13 cellular contexts compared by ENCODE assay signal in genomic region chr12:100593490-100593889, GRCh38. TPM values are rescaled to one million over a fixed set of nuclear protein-coding genes. Genes with fewer than 3 reads are reported as not detected.
A peak's percentile ranks its signal among the peaks of the same experiment; 100 is the strongest.
DNase-seq lines count a peak whose midpoint lies in the region; ATAC-seq, FAIRE-seq and TF ChIP-seq lines count a peak whose summit lies in the region.
"Had no signal": no experiment of that assay in that cellular context is flagged by ENCODE, and none has a peak within 500 bp of the region (broad histone marks: within the 10 kb centered on the region; RNA-seq: fewer than 3 reads in every experiment).

No MANE protein-coding gene starts in this region.

- H3K36me3 ChIP-seq in keratinocyte (ENCODE audit: control insufficient read depth in 2 of 2, extremely low read depth in 1 of 2, insufficient read depth in 2 of 2, low read length in 2 of 2) (no peaks in the 10 kb centered on the region), skeletal muscle satellite cell (ENCODE audit: insufficient read depth, low read length) (no peaks in the 10 kb centered on the region)

- TF ChIP-seq CTCF in keratinocyte (optimal IDR thresholded peaks at IDR 0.05 in 1 of 3, IDR thresholded peaks at IDR 0.05 in 1 of 3, conservative IDR thresholded peaks at IDR 0.05 in 1 of 3; ENCODE audit: extremely low read depth in 1 of 3, insufficient read depth in 2 of 3, low read length in 3 of 3): no peak

- H4K20me1 ChIP-seq in keratinocyte (ENCODE audit: control insufficient read depth, extremely low read depth, insufficient read depth, low read length): no peaks in the 10 kb centered on the region

- no peak for ATAC-seq in HG03520 (IDR thresholded peaks at IDR 0.05; ENCODE audit: unreplicated experiment)
- no peak for ATAC-seq in HG02870 (IDR thresholded peaks at IDR 0.05; ENCODE audit: unreplicated experiment)
- ATAC-seq: body of pancreas, esophagus mucosa had no signal

- FAIRE-seq in keratinocyte (lab: Jason Lieb, UNC): no peak
- no peak for FAIRE-seq in GM19239 (lab: Jason Lieb, UNC)
- FAIRE-seq: GM18507 had no signal

- peak in 2 of 3 experiments; percentile 15 to 50 for DNase-seq in NCI-H1417 (lab: John Stamatoyannopoulos, UW)
- DNase-seq in NCI-H1417 treated with DMSO at 0.1 percent for 48 hours (lab: John Stamatoyannopoulos, UW): no peak
- DNase-seq in astrocyte of the hippocampus (ENCODE audit: low read depth, low spot score): peak; percentile 44
- DNase-seq in keratinocyte (ENCODE audit: low read depth, low spot score): no peak
- DNase-seq in GM19239 (ENCODE audit: insufficient read length, low spot score): no peak
- DNase-seq: body of pancreas, MM.1S, NCI-H510A treated with DMSO at 0.1 percent for 48 hours had no signal

- H3K9me1 ChIP-seq in keratinocyte (ENCODE audit: control insufficient read depth, extremely low read depth, insufficient read depth, low read length): no peaks in the 10 kb centered on the region

- H3K4me2 ChIP-seq in keratinocyte (ENCODE audit: control insufficient read depth, extremely low read depth, insufficient read depth, low read depth, low read length) (no peak overlapping the region), skeletal muscle satellite cell (ENCODE audit: low read length) (peak overlapping the region; percentile 77)

- no peak overlapping the region for H3K27ac ChIP-seq in keratinocyte (ENCODE audit: control insufficient read depth, insufficient read depth, low read length)
- H3K27ac ChIP-seq: body of pancreas had no signal

- H3K4me3 ChIP-seq in keratinocyte (ENCODE audit: control insufficient read depth in 2 of 3, extremely low read depth in 1 of 3, insufficient read depth in 2 of 3, low read depth in 1 of 3, low read length in 3 of 3) (no peak overlapping the region), skeletal muscle satellite cell (ENCODE audit: low read length) (peak overlapping the region; percentile 43)
- H3K4me3 ChIP-seq: body of pancreas had no signal

- H2AFZ ChIP-seq in keratinocyte (ENCODE audit: control insufficient read depth, low read length): peak overlapping the region; percentile 36

- dilution Hi-C loops in keratinocyte (cut with MboI; ENCODE audit: extremely low pct_ligation_motif_present, low sequenced_read_pairs): no loop called here

- H3K9ac ChIP-seq in keratinocyte (ENCODE audit: control insufficient read depth, extremely low read depth, insufficient read depth, low read length): no peak overlapping the region
- peak overlapping the region; percentile 65 for H3K9ac ChIP-seq in skeletal muscle satellite cell (ENCODE audit: low read depth, low read length)

- no peaks in the 10 kb centered on the region for H3K27me3 ChIP-seq in keratinocyte (ENCODE audit: control insufficient read depth, extremely low read depth, insufficient read depth, low read length)
- no peaks in the 10 kb centered on the region for H3K27me3 ChIP-seq in skeletal muscle satellite cell (ENCODE audit: control insufficient read depth, insufficient read depth, low read length)
- H3K27me3 ChIP-seq: body of pancreas had no signal

- H3K4me1 ChIP-seq in keratinocyte (ENCODE audit: control insufficient read depth, extremely low read depth, insufficient read depth, low read length): peaks cover 2% of the 10 kb centered on the region
- H3K4me1 ChIP-seq in skeletal muscle satellite cell (ENCODE audit: control insufficient read depth, insufficient read depth, low read length): peaks cover 7% of the 10 kb centered on the region
- H3K4me1 ChIP-seq: body of pancreas had no signal

- H3K79me2 ChIP-seq in keratinocyte (ENCODE audit: control insufficient read depth, insufficient read depth, low read length): no peaks in the 10 kb centered on the region

- H3K9me3 ChIP-seq in keratinocyte (ENCODE audit: control insufficient read depth, low read depth, low read length) (no peaks in the 10 kb centered on the region), skeletal muscle satellite cell (replicated peaks; ENCODE audit: low read length) (no peaks in the 10 kb centered on the region)
- H3K9me3 ChIP-seq: body of pancreas had no signal

RNA-seq across cellular contexts. Expression of gene GAS2L3, which starts 20.0 kb away (rescaled TPM):
- polyA plus RNA-seq in keratinocyte: 0.75 to 3.6 TPM (median 2.9 TPM) in 3 replicates
- polyA plus RNA-seq in keratinocyte (2011; ENCODE audit: low read depth): 1.9 TPM
- 0.57 and 1.2 TPM in 2 replicates for polyA plus RNA-seq in keratinocyte (2011; cell fraction: cytosol; rRNA removed)
- polyA plus RNA-seq in keratinocyte (2011; cell fraction: nucleus; rRNA removed): 1.4 and 1.8 TPM in 2 replicates
- polyA plus RNA-seq in keratinocyte (2012; ENCODE audit: low replicate concordance): 2.9 and 3.0 TPM in 2 replicates
- polyA minus RNA-seq in keratinocyte: 0.46 to 5.3 TPM in 2 of 3 replicates, not detected in the other
- not detected for polyA minus RNA-seq in keratinocyte (2011; cell fraction: cytosol; rRNA and poly(A)+ RNA removed)
- polyA minus RNA-seq in keratinocyte (2011; cell fraction: nucleus; rRNA and poly(A)+ RNA removed): 2.1 and 3.3 TPM in 2 replicates
- total RNA-seq in skeletal muscle satellite cell (2012; rRNA removed): 15.1 and 23.3 TPM in 2 replicates

Comparison
In these comparisons a context has a peak if more than half of its experiments do, and no peak if none do; other contexts are left out.
1. DNase-seq: peak in NCI-H1417 (2 of 3) and astrocyte of the hippocampus (single experiment); none in NCI-H1417 treated with DMSO at 0.1 percent for 48 hours (single experiment), keratinocyte (single experiment) and GM19239 (single experiment).